26 cellular contexts compared by ENCODE assay signal in the genomic region with DNA sequence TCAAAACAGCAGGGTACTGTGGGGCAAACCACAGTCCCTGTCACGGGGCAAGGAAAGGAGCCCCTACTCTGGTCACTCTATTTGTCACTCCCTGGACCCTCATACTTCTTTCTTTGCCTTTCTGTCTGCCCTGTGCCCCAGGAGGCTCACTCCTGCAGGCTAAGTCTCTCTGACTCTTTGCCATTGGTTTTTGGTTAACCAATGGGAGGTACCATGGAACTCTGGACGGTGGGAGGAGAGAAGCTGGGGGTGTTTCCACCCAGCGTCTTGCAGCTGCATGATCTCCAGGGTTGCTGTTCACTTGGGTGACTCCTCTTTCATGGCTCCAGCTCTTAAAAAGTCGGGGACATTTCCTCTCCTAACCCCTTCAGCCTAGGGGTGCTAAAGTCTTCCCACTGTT. TPM values are rescaled to one million over a fixed set of nuclear protein-coding genes. Genes with fewer than 3 reads are reported as not detected.
A peak's percentile ranks its signal among the peaks of the same experiment; 100 is the strongest.
DNase-seq lines count a peak whose midpoint lies in the region; ATAC-seq and TF ChIP-seq lines count a peak whose summit lies in the region.
"Had no signal": no experiment of that assay in that cellular context is flagged by ENCODE, and none has a peak within 500 bp of the region (broad histone marks: within the 10 kb centered on the region; RNA-seq: fewer than 3 reads in every experiment).

No MANE protein-coding gene starts in this region.

- RAD21 ChIA-PET in HCT116 (lab: Charles Lee; ENCODE audit: low non-redundant PET in 1 of 2, low total read pairs in 2 of 2, uncharacterized antibody in 2 of 2, unreplicated experiment in 2 of 2): no interaction called here

- H3K27me3 ChIP-seq in BLaER1 (no peaks in the 10 kb centered on the region), HCT116 (ENCODE audit: insufficient read depth, low read length) (peaks cover 32% of the 10 kb centered on the region), trophoblast cell (ENCODE audit: insufficient read depth, low read length) (no peaks in the 10 kb centered on the region), body of pancreas (no peaks in the 10 kb centered on the region)

- H2BK120ac ChIP-seq in trophoblast cell (ENCODE audit: insufficient read depth, low read length, poor library complexity): no peak overlapping the region

- no peak overlapping the region for H2BK5ac ChIP-seq in trophoblast cell (ENCODE audit: low read depth, low read length, poor library complexity)

- H3K4me3 ChIP-seq in BLaER1: no peak overlapping the region
- no peak overlapping the region for H3K4me3 ChIP-seq in HCT116 (replicated peaks in 1 of 2; ENCODE audit: low read depth in 1 of 2, low read length in 2 of 2)
- H3K4me3 ChIP-seq in trophoblast cell (ENCODE audit: low read depth, low read length): no peak overlapping the region
- H3K4me3 ChIP-seq in body of pancreas: no peak overlapping the region
- H3K4me3 ChIP-seq: GM12878, HAP-1, PC-9, SJSA1 had no signal

- no peak overlapping the region for H3K23ac ChIP-seq in trophoblast cell (ENCODE audit: low read length)

- BruUV-seq in HCT116 (replicated peaks; lab: Mats Ljungman, UMichigan): no TSS peak

- H3K27ac ChIP-seq in BLaER1: no peak overlapping the region
- no peak overlapping the region for H3K27ac ChIP-seq in HCT116 (ENCODE audit: low read depth, low read length)
- H3K27ac ChIP-seq in trophoblast cell (ENCODE audit: low read depth, low read length): no peak overlapping the region
- H3K27ac ChIP-seq in body of pancreas: no peak overlapping the region
- H3K27ac ChIP-seq: PC-9, SJSA1 had no signal

- intact Hi-C loops in HCT116 (cut with micrococcal nuclease): no loop called here
- intact Hi-C loops in body of pancreas (cut with DNase I): no loop called here

- no peaks in the 10 kb centered on the region for H4K20me1 ChIP-seq in BLaER1
- no peaks in the 10 kb centered on the region for H4K20me1 ChIP-seq in HCT116 (ENCODE audit: insufficient read depth)

- TF ChIP-seq POLR2A in HCT116 (IDR thresholded peaks at IDR 0.05; ENCODE audit: borderline replicate concordance, extremely low read depth, insufficient read depth, insufficient read length): no peak
- TF ChIP-seq POLR2A in body of pancreas (IDR thresholded peaks at IDR 0.05): no peak

- no CpG with 5 or more reads among the region's 4 CpGs for WGBS in trophoblast cell (ENCODE audit: extremely low coverage, insufficient coverage, insufficient read length)
- WGBS in body of pancreas, 2 donors: 43 to 47% methylated on average over 4 of the region's 4 CpGs

- ATAC-seq in HCT116: peak; percentile 72
- no peak for ATAC-seq in HG03095 (IDR thresholded peaks at IDR 0.05; ENCODE audit: unreplicated experiment)
- ATAC-seq in body of pancreas: no peak
- ATAC-seq: GM12878, T-cell had no signal

- no peak overlapping the region for H4K8ac ChIP-seq in trophoblast cell (ENCODE audit: low read depth, low read length)

- no peak overlapping the region for H2BK12ac ChIP-seq in trophoblast cell (ENCODE audit: low read length)

- no peak overlapping the region for H4K12ac ChIP-seq in trophoblast cell (ENCODE audit: low read depth, low read length)

- H3K9me3 ChIP-seq in BLaER1 (no peaks in the 10 kb centered on the region), HCT116 (ENCODE audit: control insufficient read depth in 1 of 2, insufficient read depth in 1 of 2, low read depth in 1 of 2, low read length in 2 of 2) (no peaks in the 10 kb centered on the region), trophoblast cell (ENCODE audit: insufficient read depth, low read depth, low read length) (no peaks in the 10 kb centered on the region), body of pancreas (no peaks in the 10 kb centered on the region)
- H3K9me3 ChIP-seq: HAP-1, SJSA1 had no signal

- H3K79me2 ChIP-seq in HCT116 (ENCODE audit: insufficient read depth, low read length) (no peaks in the 10 kb centered on the region), trophoblast cell (ENCODE audit: control insufficient read depth, insufficient read depth, low read length, poor library complexity) (no peaks in the 10 kb centered on the region)

- no peak overlapping the region for H3K18ac ChIP-seq in trophoblast cell (ENCODE audit: low read length)

- TF ChIP-seq CTCF in HCT116 (IDR thresholded peaks at IDR 0.05 in 2 of 3, conservative IDR thresholded peaks at IDR 0.05 in 1 of 3; ENCODE audit: borderline replicate concordance in 1 of 3, insufficient read depth in 1 of 3, low read depth in 2 of 3, low read length in 2 of 3) (no peak), body of pancreas (IDR thresholded peaks at IDR 0.05) (no peak)

- no peaks in the 10 kb centered on the region for H3K79me1 ChIP-seq in trophoblast cell (ENCODE audit: low read length)

- H4K91ac ChIP-seq in trophoblast cell (ENCODE audit: low read depth, low read length): no peak overlapping the region

- H3K9me2 ChIP-seq in HCT116 (ENCODE audit: insufficient read depth): no peaks in the 10 kb centered on the region

- H3K4ac ChIP-seq in trophoblast cell (ENCODE audit: low read depth, low read length): no peak overlapping the region

- H3K4me1 ChIP-seq in BLaER1 (peaks cover 30% of the 10 kb centered on the region), HCT116 (ENCODE audit: control insufficient read depth in 1 of 2, insufficient read depth in 2 of 2, low read length in 2 of 2) (no peaks in the 10 kb centered on the region), trophoblast cell (ENCODE audit: control insufficient read depth in 1 of 2, insufficient read depth in 2 of 2, low read length in 2 of 2) (no peaks in the 10 kb centered on the region), body of pancreas (no peaks in the 10 kb centered on the region)
- H3K4me1 ChIP-seq: HAP-1, SJSA1 had no signal

- no peak for TF ChIP-seq RAD21 in HCT116 (IDR thresholded peaks at IDR 0.05; ENCODE audit: low read depth)

- DNase-seq in HCT116 (ENCODE audit: low read depth, low spot score) (no peak), MV-4-11 (lab: John Stamatoyannopoulos, UW) (peak; percentile 30), ecto neural progenitor cell (ENCODE audit: low spot score) (peak; percentile 24), cerebellar cortex (ENCODE audit: low spot score) (no peak), trophoblast cell (no peak), body of pancreas (no peak)
- DNase-seq: CD4-positive, alpha-beta T cell; DMS53; EL; GDM1; GOT3; NCI-H1417; NCI-H1694; NCI-H2029 treated with DMSO at 0.1 percent for 48 hours; NCI-H446 treated with DMSO at 0.1 percent for 48 hours; NCI-H526; NCI-H82; PC-9; Right ventricle myocardium superior; RPMI8226; T-cell had no signal

- H3K36me3 ChIP-seq in BLaER1: no peaks in the 10 kb centered on the region
- H3K36me3 ChIP-seq in HCT116 (ENCODE audit: control insufficient read depth in 1 of 2, insufficient read depth in 2 of 2, low read length in 2 of 2): no peaks in the 10 kb centered on the region
- no peaks in the 10 kb centered on the region for H3K36me3 ChIP-seq in trophoblast cell (ENCODE audit: control insufficient read depth in 1 of 2, insufficient read depth in 2 of 2, low read length in 2 of 2)
- no peaks in the 10 kb centered on the region for H3K36me3 ChIP-seq in body of pancreas (replicated peaks in 1 of 2; ENCODE audit: insufficient read depth in 1 of 2, low read depth in 2 of 2)
- H3K36me3 ChIP-seq: HAP-1, SJSA1 had no signal

- H3K4me2 ChIP-seq in BLaER1: peak overlapping the region; percentile 47
- no peak overlapping the region for H3K4me2 ChIP-seq in HCT116 (ENCODE audit: low read length)
- no peak overlapping the region for H3K4me2 ChIP-seq in trophoblast cell (ENCODE audit: low read length)
- H3K4me2 ChIP-seq: PC-9 had no signal

- CTCF ChIA-PET in HCT116 (lab: Charles Lee): interaction anchor here (1.4 kb wide), 1 partner anchor 9 kb away, joined by 5 read pairs; no protein-coding TSS in a partner anchor

- H2AFZ ChIP-seq in HCT116 (ENCODE audit: low read depth, low read length, poor library complexity, severe bottlenecking) (no peak overlapping the region), trophoblast cell (ENCODE audit: insufficient read depth, low read length, poor library complexity) (no peak overlapping the region)
- H2AFZ ChIP-seq: PC-9 had no signal

- no peak overlapping the region for H3K14ac ChIP-seq in trophoblast cell (ENCODE audit: low read length)

- H3K9ac ChIP-seq in BLaER1: no peak overlapping the region
- H3K9ac ChIP-seq in HCT116 (ENCODE audit: low read length): no peak overlapping the region
- no peak overlapping the region for H3K9ac ChIP-seq in trophoblast cell (ENCODE audit: low read length)

- H2AK5ac ChIP-seq in trophoblast cell (ENCODE audit: low read length): no peak overlapping the region

- POLR2A ChIA-PET in HCT116 (lab: Charles Lee): interaction anchor here (1.0 to 1.5 kb wide), 2 partner anchors 9 to 56 kb away, joined by 3 to 4 read pairs; no protein-coding TSS in a partner anchor

TF ChIP-seq in HCT116, 20 proteins besides CTCF, POLR2A, EP300 and RAD21:
- no peak for TF ChIP-seq ELF1 (IDR thresholded peaks at IDR 0.05; ENCODE audit: borderline replicate concordance, low read depth)
- TF ChIP-seq JUND (IDR thresholded peaks at IDR 0.05): no peak
- no peak for TF ChIP-seq SRF (IDR thresholded peaks at IDR 0.05; ENCODE audit: low read depth)
- no peak for TF ChIP-seq EGR1 (IDR thresholded peaks at IDR 0.05; ENCODE audit: low read depth)

RNA-seq across cellular contexts. Expression of gene EIF5AL1, which starts 15.4 kb away (rescaled TPM):
- total RNA-seq in HCT116 (2021; ENCODE audit: unreplicated experiment) (5.6 TPM), body of pancreas (not detected)
- polyA plus RNA-seq in HCT116 (2012): 0.89 and 1.6 TPM in 2 replicates
- polyA plus RNA-seq in trophoblast cell (2013): 0.57 and 0.68 TPM in 2 replicates

RNA-seq across cellular contexts. Expression of gene ZCCHC24, which starts 51.5 kb away (rescaled TPM):
- 7.0 TPM for total RNA-seq in HCT116 (2021; ENCODE audit: unreplicated experiment)
- polyA plus RNA-seq in HCT116 (2012): 2.8 and 3.1 TPM in 2 replicates
- 2.8 and 3.0 TPM in 2 replicates for polyA plus RNA-seq in trophoblast cell (2013)
- 10 to 100 TPM; 14.0 to 19.8 TPM for total RNA-seq in body of pancreas

Comparison
In these comparisons a context has a peak if more than half of its experiments do, and no peak if none do; other contexts are left out.
1. DNase-seq: peak in MV-4-11 (single experiment) and ecto neural progenitor cell (single experiment); none in HCT116 (single experiment), cerebellar cortex (single experiment), trophoblast cell (0 of 2) and body of pancreas (0 of 4).